1 cellular context compared by ENCODE assay signal in the genomic region with DNA sequence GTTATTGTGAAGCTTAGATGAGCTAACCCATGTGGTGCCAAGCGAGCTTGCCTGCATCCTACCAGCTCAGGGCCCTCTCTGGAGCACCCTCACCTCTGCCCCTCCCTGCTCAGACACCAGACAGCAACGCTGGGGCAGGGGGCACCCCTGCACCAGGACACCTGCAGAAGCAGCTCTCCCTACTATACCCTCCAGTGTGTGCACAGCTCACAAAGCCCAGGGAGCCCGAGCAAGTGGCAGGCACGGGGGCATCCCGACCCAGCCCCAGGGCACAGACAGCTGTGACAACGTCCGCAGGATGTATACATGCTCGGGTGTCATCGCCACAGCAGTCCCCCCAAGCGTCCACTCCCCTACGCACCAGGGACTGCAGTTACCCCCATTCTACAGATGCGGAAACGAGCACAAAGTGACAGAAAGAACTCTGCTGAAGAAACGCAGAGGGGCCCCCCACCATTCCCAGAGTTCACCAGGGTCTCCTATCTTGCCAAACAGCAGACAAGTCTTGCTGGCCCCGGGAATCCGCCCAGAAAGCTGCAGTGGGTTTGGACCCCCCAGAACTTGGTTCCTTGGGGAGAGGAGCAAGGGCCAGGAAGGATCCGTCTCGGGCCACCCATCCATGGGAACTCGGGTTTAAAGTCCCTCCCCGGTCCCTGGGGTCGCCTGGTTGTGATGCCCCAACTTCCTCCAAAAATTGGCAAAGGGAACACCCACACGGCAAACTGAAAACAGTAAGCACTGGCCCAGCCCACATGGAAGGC.
TF ChIP-seq lines count a peak whose summit lies in the region.

No MANE protein-coding gene starts in this region.

TF ChIP-seq in H1, 55 proteins besides CTCF, POLR2A, EP300 and RAD21:
- TF ChIP-seq EGR1 (IDR thresholded peaks at IDR 0.05; ENCODE audit: borderline replicate concordance, low read depth, low read length) (no peak), POU5F1 (IDR thresholded peaks at IDR 0.05; ENCODE audit: low read depth, low read length) (no peak), CHD1 (IDR thresholded peaks at IDR 0.05; ENCODE audit: low read depth, low read length) (no peak)
